Comparison of ENCODE assay signal across 17 cellular contexts in the genomic region with DNA sequence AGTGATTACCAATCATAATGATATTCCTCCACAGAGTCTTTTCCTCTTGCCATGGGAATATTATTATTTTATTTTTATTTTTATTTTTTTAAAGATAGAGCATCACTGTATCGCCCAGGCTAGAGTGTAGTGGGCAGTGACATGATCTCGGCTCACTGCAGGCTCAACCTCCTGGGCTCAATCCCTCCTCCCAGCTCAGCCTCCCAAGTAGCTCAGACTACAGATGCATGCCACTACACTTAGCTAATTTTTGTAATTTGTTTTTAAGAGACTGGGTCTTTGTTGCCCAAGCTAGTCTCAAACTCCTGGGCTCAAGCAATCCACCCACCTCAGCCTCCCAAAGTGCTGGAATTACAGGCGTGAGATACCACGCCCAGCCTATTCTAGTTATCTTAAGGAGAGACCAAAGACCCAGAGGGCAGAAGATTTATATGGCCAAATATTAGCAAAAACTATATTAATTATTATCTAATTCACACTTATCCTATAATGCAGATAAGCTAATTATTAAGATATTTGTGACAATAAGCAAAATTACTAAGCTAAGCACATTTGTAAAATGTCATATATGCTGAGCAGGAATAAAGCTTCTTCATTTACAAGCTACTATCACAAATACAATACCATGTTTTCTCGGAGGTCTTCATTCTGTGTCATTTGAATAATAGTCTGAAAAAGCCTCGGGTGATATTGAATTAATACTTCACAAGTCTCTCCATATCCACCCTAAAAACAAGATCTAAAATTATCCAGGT.
DNase-seq lines count a peak whose midpoint lies in the region; ATAC-seq and TF ChIP-seq lines count a peak whose summit lies in the region.
"Had no signal": no experiment of that assay in that cellular context is flagged by ENCODE, and none has a peak within 500 bp of the region (broad histone marks: within the 10 kb centered on the region; RNA-seq: fewer than 3 reads in every experiment).

No MANE protein-coding gene starts in this region.

- no peak overlapping the region for H3K9ac ChIP-seq in IMR-90 (ENCODE audit: low read depth, low read length)
- H3K9ac ChIP-seq: BLaER1 treated with 17β-estradiol and CSF1 and Interleukin-3, amounts not matched to agents 10 nM and 100 nM had no signal

- H4K5ac ChIP-seq in IMR-90 (ENCODE audit: low read depth, low read length): no peak overlapping the region

- TF ChIP-seq POLR2A in IMR-90 (IDR thresholded peaks at IDR 0.05; ENCODE audit: low read depth, low read length): no peak

- no peaks in the 10 kb centered on the region for H3K9me1 ChIP-seq in IMR-90 (ENCODE audit: insufficient read depth, low read length)

- no peaks in the 10 kb centered on the region; the same call in 1 of the 2 replicates for H4K20me1 ChIP-seq in IMR-90 (ENCODE audit: insufficient read depth, low read length)
- H4K20me1 ChIP-seq: BLaER1 treated with 17β-estradiol and CSF1 and Interleukin-3, amounts not matched to agents 10 nM and 100 nM had no signal

- H3K27ac Mint-ChIP-seq in activated naive CD4-positive, alpha-beta T cell treated with anti-CD3 and anti-CD28 coated beads, Interleukin-2, amount 50 U/mL, for 24 hours: peak overlapping the region; percentile 30
- H3K27ac Mint-ChIP-seq in activated naive CD4-positive, alpha-beta T cell treated with anti-CD3 and anti-CD28 coated beads, Interleukin-2, amount 50 U/mL, for 72 hours: no peak overlapping the region
- H3K27ac Mint-ChIP-seq: B cell; CD4-positive, alpha-beta T cell; CD8-positive, alpha-beta T cell had no signal

- no peaks in the 10 kb centered on the region for H3K4me1 ChIP-seq in IMR-90 (ENCODE audit: control insufficient read depth, insufficient read depth, low read length)
- H3K4me1 ChIP-seq: A549, Caco-2 had no signal

- no peak overlapping the region for H2BK5ac ChIP-seq in IMR-90 (ENCODE audit: low read depth, low read length, poor library complexity, severe bottlenecking)

- no peak for ATAC-seq in activated naive CD4-positive, alpha-beta T cell treated with anti-CD3 and anti-CD28 coated beads, Interleukin-2, amount 50 U/mL, for 72 hours
- no peak for ATAC-seq in IMR-90 (ENCODE audit: low read depth)
- ATAC-seq: A549; CD8-positive, alpha-beta T cell had no signal

- peaks cover 8% of the 10 kb centered on the region for H3K36me3 Mint-ChIP-seq in activated naive CD4-positive, alpha-beta T cell treated with anti-CD3 and anti-CD28 coated beads, Interleukin-2, amount 50 U/mL, for 24 hours
- H3K36me3 Mint-ChIP-seq in activated naive CD4-positive, alpha-beta T cell treated with anti-CD3 and anti-CD28 coated beads, Interleukin-2, amount 50 U/mL, for 72 hours: peaks cover 10 to 15% of the 10 kb centered on the region in 2 donors

- no CpG with 5 or more reads among the region's 6 CpGs for WGBS in IMR-90 (ENCODE audit: extremely low coverage in 2 of 2, insufficient read length in 1 of 2), 2 experiments

- TF ChIP-seq CTCF in IMR-90 (conservative IDR thresholded peaks at IDR 0.05; ENCODE audit: low read depth, low read length): no peak

- H3K9me3 ChIP-seq in IMR-90 (ENCODE audit: control insufficient read depth, insufficient read depth, low read length): no peaks in the 10 kb centered on the region; the same call in 1 of the 2 replicates
- H3K9me3 ChIP-seq: A549, Caco-2 had no signal

- no peak overlapping the region for H3K56ac ChIP-seq in IMR-90 (ENCODE audit: extremely low read depth, insufficient read depth, low read length)

- no peak overlapping the region for H3K23ac ChIP-seq in IMR-90 (ENCODE audit: low read depth, low read length)

- DNase-seq in activated naive CD4-positive, alpha-beta T cell treated with anti-CD3 and anti-CD28 coated beads, Interleukin-2, amount 50 U/mL, for 72 hours (ENCODE audit: low spot score in 2 of 2): no peak
- DNase-seq in IMR-90 (no peak), islet precursor cell (peak; percentile 60), NCI-H187 (lab: John Stamatoyannopoulos, UW) (no peak), NCI-H2196 treated with DMSO at 0.1 percent for 48 hours (lab: John Stamatoyannopoulos, UW; ENCODE audit: unreplicated experiment) (no peak)
- DNase-seq: Calu3; CD4-positive, alpha-beta T cell; CD8-positive, alpha-beta T cell; DMS79 treated with DMSO at 0.1 percent for 48 hours; GF-D8 had no signal

- no peak overlapping the region for H3K27ac ChIP-seq in IMR-90 (ENCODE audit: insufficient read depth, low read length)
- H3K27ac ChIP-seq: 22Rv1; A549; BLaER1 treated with 17β-estradiol and CSF1 and Interleukin-3, amounts not matched to agents 10 nM and 100 nM; C4-2B had no signal

- BruUV-seq in IMR-90 (replicated peaks; lab: Mats Ljungman, UMichigan): no TSS peak

- no peak overlapping the region for H3K18ac ChIP-seq in IMR-90 (ENCODE audit: low read depth, low read length)

- H3K4me3 Mint-ChIP-seq in activated naive CD4-positive, alpha-beta T cell treated with anti-CD3 and anti-CD28 coated beads, Interleukin-2, amount 50 U/mL, for 24 hours: no peak overlapping the region
- H3K4me3 Mint-ChIP-seq: B cell; CD4-positive, alpha-beta T cell; CD8-positive, alpha-beta T cell had no signal

- H4K91ac ChIP-seq in IMR-90 (ENCODE audit: insufficient read depth, low read depth, low read length): no peak overlapping the region

- intact Hi-C loops in IMR-90 (cut with micrococcal nuclease): no loop called here

- no peak overlapping the region for H3K4ac ChIP-seq in IMR-90 (ENCODE audit: low read depth, low read length)

- H2AK9ac ChIP-seq in IMR-90 (replicated peaks; ENCODE audit: low read depth, low read length, poor library complexity): no peak overlapping the region

- in situ Hi-C loops in IMR-90 (cut with MboI; ENCODE audit: low sequenced_read_pairs): no loop called here

- no peaks in the 10 kb centered on the region for H3K4me1 Mint-ChIP-seq in activated naive CD4-positive, alpha-beta T cell treated with anti-CD3 and anti-CD28 coated beads, Interleukin-2, amount 50 U/mL, for 24 hours
- H3K4me1 Mint-ChIP-seq: B cell had no signal

- no peaks in the 10 kb centered on the region for H3K36me3 ChIP-seq in IMR-90 (ENCODE audit: control insufficient read depth, insufficient read depth, low read length)

- no peak overlapping the region for H3K4me3 ChIP-seq in IMR-90 (ENCODE audit: insufficient read depth, low read depth, low read length)
- H3K4me3 ChIP-seq: A549; BLaER1 treated with 17β-estradiol and CSF1 and Interleukin-3, amounts not matched to agents 10 nM and 100 nM had no signal

- POLR2A ChIA-PET in IMR-90 (lab: Charles Lee; ENCODE audit: unreplicated experiment): interaction anchor here (0.5 kb wide), 1 partner anchor 16 kb away, joined by 3 read pairs; no protein-coding TSS in a partner anchor

- dilution Hi-C loops in IMR-90 (cut with HindIII; ENCODE audit: low sequenced_read_pairs, unreplicated experiment): no loop called here

- CTCF ChIA-PET in IMR-90 (lab: Yijun Ruan, JAX): interaction anchor here (1.0 kb wide), 1 partner anchor 13 kb away, joined by 3 read pairs; no protein-coding TSS in a partner anchor

- H3K79me1 ChIP-seq in IMR-90 (ENCODE audit: low read depth in 1 of 2, low read length in 2 of 2): 0 out of 4 replicates have a peak, but pooled peaks cover 0 to 4% of the 10 kb centered on the region in 2 experiments

- H3K4me2 ChIP-seq in IMR-90 (ENCODE audit: low read depth, low read length): no peak overlapping the region
- H3K4me2 ChIP-seq: A549 had no signal

- H2BK15ac ChIP-seq in IMR-90 (ENCODE audit: low read depth, low read length): no peak overlapping the region

- TF ChIP-seq RAD21 in IMR-90 (IDR thresholded peaks at IDR 0.05; ENCODE audit: low read length): no peak

- H3K9me3 Mint-ChIP-seq in activated naive CD4-positive, alpha-beta T cell treated with anti-CD3 and anti-CD28 coated beads, Interleukin-2, amount 50 U/mL, for 24 hours: no peaks in the 10 kb centered on the region
- H3K9me3 Mint-ChIP-seq in activated naive CD4-positive, alpha-beta T cell treated with anti-CD3 and anti-CD28 coated beads, Interleukin-2, amount 50 U/mL, for 72 hours: peaks cover 0 to 7% of the 10 kb centered on the region in 2 donors
- H3K9me3 Mint-ChIP-seq: CD4-positive, alpha-beta T cell; CD8-positive, alpha-beta T cell had no signal

- no peaks in the 10 kb centered on the region for H3K27me3 ChIP-seq in IMR-90 (ENCODE audit: control insufficient read depth, insufficient read depth, low read length)
- H3K27me3 ChIP-seq: BLaER1 treated with 17β-estradiol and CSF1 and Interleukin-3, amounts not matched to agents 10 nM and 100 nM had no signal

- H2BK20ac ChIP-seq in IMR-90 (ENCODE audit: low read depth, low read length): no peak overlapping the region

- no peak overlapping the region for H2BK120ac ChIP-seq in IMR-90 (ENCODE audit: low read depth, low read length)

- H3K27me3 Mint-ChIP-seq in activated naive CD4-positive, alpha-beta T cell treated with anti-CD3 and anti-CD28 coated beads, Interleukin-2, amount 50 U/mL, for 24 hours: no peaks in the 10 kb centered on the region
- H3K27me3 Mint-ChIP-seq: B cell; CD4-positive, alpha-beta T cell had no signal

- no peak overlapping the region for H2AK5ac ChIP-seq in IMR-90 (ENCODE audit: low read depth, low read length)

- H4K8ac ChIP-seq in IMR-90 (ENCODE audit: low read depth in 2 of 2, low read length in 2 of 2): no peak overlapping the region

- no peak overlapping the region for H2AFZ ChIP-seq in IMR-90 (replicated peaks; ENCODE audit: low read length, poor library complexity)

- no peak overlapping the region for H3K14ac ChIP-seq in IMR-90 (replicated peaks; ENCODE audit: low read depth, low read length)

TF ChIP-seq in IMR-90, 13 proteins besides CTCF, POLR2A, EP300 and RAD21:
- peak; percentile 33; the same call in 1 of the 2 replicates for TF ChIP-seq MAFK (IDR thresholded peaks at IDR 0.05; ENCODE audit: low read depth, low read length)
- TF ChIP-seq, protein P1, sequence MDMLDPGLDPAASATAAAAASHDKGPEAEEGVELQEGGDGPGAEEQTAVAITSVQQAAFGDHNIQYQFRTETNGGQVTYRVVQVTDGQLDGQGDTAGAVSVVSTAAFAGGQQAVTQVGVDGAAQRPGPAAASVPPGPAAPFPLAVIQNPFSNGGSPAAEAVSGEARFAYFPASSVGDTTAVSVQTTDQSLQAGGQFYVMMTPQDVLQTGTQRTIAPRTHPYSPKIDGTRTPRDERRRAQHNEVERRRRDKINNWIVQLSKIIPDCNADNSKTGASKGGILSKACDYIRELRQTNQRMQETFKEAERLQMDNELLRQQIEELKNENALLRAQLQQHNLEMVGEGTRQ (IDR thresholded peaks at IDR 0.05; ENCODE audit: low read depth, low read length): no peak
